In genomic region chr9:115189686-115190085, GRCh38 we compare ENCODE assay signal across 27 cellular contexts.
"Had no signal": no experiment of that assay in that cellular context is flagged by ENCODE, and none has a peak within 500 bp of the region (broad histone marks: within the 10 kb centered on the region; RNA-seq: fewer than 3 reads in every experiment).

No MANE protein-coding gene starts in this region.

- H3K4me2 ChIP-seq: PC-9 had no signal

- H3K4me3 ChIP-seq: PC-9 had no signal

- H3K27ac ChIP-seq: PC-9, RWPE1 had no signal

- H2AFZ ChIP-seq: PC-9 had no signal

- DNase-seq: activated CD4-positive, alpha-beta T cell treated with anti-CD3 and anti-CD28 coated beads, Interleukin-2, amount 10 ng/mL, durations not matched to agents 24 days and 14 days; activated CD4-positive, alpha-beta T cell treated with anti-CD3 and anti-CD28 coated beads, Interleukin-2, amount 50 U/mL, for 48 hours; activated CD8-positive, alpha-beta T cell treated with anti-CD3 and anti-CD28 coated beads, Interleukin-2, amount 10 ng/mL, durations not matched to agents 7 days and 5 days; activated gamma-delta T cell; activated naive CD4-positive, alpha-beta T cell treated with Interleukin-2 at 50 U/mL for 16 hours; activated naive CD8-positive, alpha-beta T cell treated with anti-CD3 and anti-CD28 coated beads, Interleukin-2, amount 10 ng/mL, durations not matched to agents 7 days and 5 days; activated T-cell treated with anti-CD3 and anti-CD28 coated beads, Interleukin-2, amount 50 U/mL, for 24 hours; amygdala; caudate nucleus; cerebellar nuclear complex; Karpas-422; KBM-7; MM.1S; MV-4-11; NCI-H1092 treated with DMSO at 0.1 percent for 48 hours; NCI-H1417; NCI-H146; NCI-H187; NCI-H2029 treated with DMSO at 0.1 percent for 48 hours; NCI-H2107; NCI-H345; NCI-H524 treated with DMSO at 0.1 percent for 48 hours; NCI-H748 treated with DMSO at 0.1 percent for 48 hours; NK-92 treated with Interleukin-12 subunit alpha and Interleukin-12 subunit beta, amount 100 ng/mL, for 24 hours; PC-9; SIG-M5 had no signal
